15 cellular contexts compared by ENCODE assay signal in the genomic region with DNA sequence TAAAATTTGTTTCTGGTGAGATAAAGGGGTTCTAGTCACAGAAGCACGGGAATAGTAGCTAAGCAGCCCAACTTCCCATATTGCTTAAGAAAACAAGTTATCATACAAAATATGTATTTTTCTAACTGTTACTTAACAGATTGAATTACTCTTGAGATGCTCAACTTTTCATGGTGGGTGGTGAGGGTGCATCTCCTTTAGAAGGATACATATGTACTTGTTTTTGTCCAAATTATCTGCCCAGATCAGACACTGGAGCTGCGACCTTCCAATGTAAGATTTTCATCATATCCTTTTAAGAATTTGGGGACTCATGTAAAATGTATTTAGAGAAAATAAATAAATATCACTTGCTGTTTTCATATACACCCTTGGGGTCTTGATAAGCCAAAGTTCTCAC.
DNase-seq lines count a peak whose midpoint lies in the region; ATAC-seq and TF ChIP-seq lines count a peak whose summit lies in the region.
"Had no signal": no experiment of that assay in that cellular context is flagged by ENCODE, and none has a peak within 500 bp of the region (broad histone marks: within the 10 kb centered on the region; RNA-seq: fewer than 3 reads in every experiment).

No MANE protein-coding gene starts in this region.

- TF ChIP-seq CTCF in brain (conservative IDR thresholded peaks at IDR 0.05): no peak

- H3K4me1 Mint-ChIP-seq in brain: peaks cover 58% of the 10 kb centered on the region
- H3K4me1 Mint-ChIP-seq: B cell had no signal

- peak overlapping the region in 3 of 5 experiments; percentile 47 to 86 (median 62) for H3K27ac Mint-ChIP-seq in brain
- H3K27ac Mint-ChIP-seq: B cell; CD4-positive, alpha-beta T cell; GM23338 had no signal

- ATAC-seq in HG02642 (IDR thresholded peaks at IDR 0.05; ENCODE audit: poor library complexity, unreplicated experiment): no peak
- ATAC-seq in HG03045 (IDR thresholded peaks at IDR 0.05; ENCODE audit: unreplicated experiment): no peak
- ATAC-seq: GM23338, K562 had no signal

- H3K4me3 Mint-ChIP-seq in brain: no peak overlapping the region
- H3K4me3 Mint-ChIP-seq: B cell; CD4-positive, alpha-beta T cell; GM23338 had no signal

- H3K9me3 Mint-ChIP-seq in brain: peaks cover 0 to 3% (median 0%) of the 10 kb centered on the region in 5 experiments
- H3K9me3 Mint-ChIP-seq: GM23338 had no signal

- peak; percentile 36 for DNase-seq in inferior parietal cortex (ENCODE audit: extremely low spot score)
- DNase-seq in pons (ENCODE audit: low spot score): peak; percentile 57
- DNase-seq in SIG-M5 (lab: John Stamatoyannopoulos, UW): no peak
- DNase-seq in stimulated activated naive CD4-positive, alpha-beta T cell (lab: John Stamatoyannopoulos, UW): no peak
- DNase-seq: ACHN; Calu3; CD4-positive, alpha-beta T cell; DMS 273 treated with DMSO at 0.1 percent for 48 hours; H7 had no signal

- H3K36me3 Mint-ChIP-seq in brain: no peaks in the 10 kb centered on the region

- peaks cover 2% of the 10 kb centered on the region for H3K27me3 Mint-ChIP-seq in brain
- H3K27me3 Mint-ChIP-seq: CD4-positive, alpha-beta T cell had no signal

Comparison
In these comparisons a context has a peak if more than half of its experiments do, and no peak if none do; other contexts are left out.
1. DNase-seq: peak in inferior parietal cortex (single experiment) and pons (single experiment); none in SIG-M5 (single experiment) and stimulated activated naive CD4-positive, alpha-beta T cell (0 of 6).